ENCODE assay signal across 1 cellular context in the genomic region with DNA sequence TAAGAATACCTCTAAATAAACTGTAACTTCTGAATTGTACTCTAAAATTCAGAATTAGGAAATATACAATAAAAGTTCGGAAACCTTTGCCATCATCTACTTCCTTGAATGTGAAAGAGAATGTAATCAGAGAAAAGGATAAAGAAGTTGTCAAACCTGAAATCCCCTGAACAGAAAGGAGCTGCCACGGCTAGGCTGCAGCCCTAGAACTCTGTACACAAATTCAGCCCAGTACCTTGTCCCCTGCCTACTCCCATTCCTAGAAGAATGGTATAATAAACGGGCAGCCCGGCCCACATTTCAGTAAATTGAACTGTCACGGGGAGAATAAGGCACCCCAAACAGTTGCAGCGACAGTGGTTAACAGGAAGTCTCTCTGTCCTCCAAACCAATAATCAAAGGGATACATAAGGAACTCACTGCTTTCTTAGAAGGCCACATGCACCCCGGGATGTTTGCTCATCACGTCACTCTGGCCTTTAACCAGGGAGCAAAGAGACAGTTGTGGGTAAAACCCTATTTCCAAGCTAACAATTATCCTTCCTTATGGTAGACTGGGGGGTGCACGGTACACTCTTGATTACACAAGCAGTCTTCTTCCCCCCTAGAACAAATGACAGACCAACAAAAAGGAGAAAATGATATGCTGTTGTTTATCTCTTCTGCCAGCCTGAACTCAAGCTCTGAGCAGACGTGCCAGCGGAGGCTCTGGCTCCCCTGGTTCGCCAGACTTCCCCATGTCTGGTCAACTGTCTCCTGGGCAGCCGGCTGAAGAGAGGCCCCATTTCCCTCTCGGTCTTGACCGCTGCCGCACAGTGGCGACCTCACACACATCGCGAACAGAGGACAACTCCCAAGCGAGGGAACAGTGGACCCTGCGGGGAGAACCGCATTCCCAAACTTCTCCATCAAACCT.
TF ChIP-seq lines count a peak whose summit lies in the region.

No MANE protein-coding gene starts in this region.

TF ChIP-seq in K562, 482 proteins besides CTCF, POLR2A, EP300 and RAD21 (continued from another document):
- TF ChIP-seq ATF1 (CRISPR knock-in tag; IDR thresholded peaks at IDR 0.05) (no peak), ATF1 (tag; IDR thresholded peaks at IDR 0.05) (0 out of 2 replicates have a peak, but pooled peaks have one; percentile 29), CBFA2T3 (IDR thresholded peaks at IDR 0.05) (0 out of 2 replicates have a peak, but pooled peaks have one; percentile 5), EWSR1 (IDR thresholded peaks at IDR 0.05; ENCODE audit: borderline replicate concordance, low read depth, partially characterized antibody) (no peak), DPF2 (IDR thresholded peaks at IDR 0.05) (no peak), TSC22D4 (tag; IDR thresholded peaks at IDR 0.05) (no peak), TSHZ1 (CRISPR knock-in tag; IDR thresholded peaks at IDR 0.05) (no peak), TCFL5 (CRISPR knock-in tag; conservative IDR thresholded peaks at IDR 0.05) (no peak), STAG1 (CRISPR knock-in tag; IDR thresholded peaks at IDR 0.05; ENCODE audit: borderline replicate concordance) (no peak), ZNF121 (CRISPR knock-in tag; conservative IDR thresholded peaks at IDR 0.05) (no peak), ZBTB34 (CRISPR knock-in tag; IDR thresholded peaks at IDR 0.05) (no peak), ZNF551 (CRISPR knock-in tag; IDR thresholded peaks at IDR 0.05) (no peak), HOXB6 (CRISPR knock-in tag; IDR thresholded peaks at IDR 0.05; ENCODE audit: borderline replicate concordance) (no peak), SMARCA5 (IDR thresholded peaks at IDR 0.05) (0 out of 2 replicates have a peak, but pooled peaks have one; percentile 10), ELF4 (CRISPR knock-in tag; IDR thresholded peaks at IDR 0.05) (no peak), SFPQ (IDR thresholded peaks at IDR 0.05; ENCODE audit: low read depth, low read length) (no peak), SRSF3 (IDR thresholded peaks at IDR 0.05; ENCODE audit: insufficient read depth, low read length) (no peak), ZMIZ1 (IDR thresholded peaks at IDR 0.05; ENCODE audit: low read depth in 2 of 2, low read length in 2 of 2) (no peak), ZNF324 (CRISPR knock-in tag; IDR thresholded peaks at IDR 0.05) (no peak)
- TF ChIP-seq, protein P1, sequence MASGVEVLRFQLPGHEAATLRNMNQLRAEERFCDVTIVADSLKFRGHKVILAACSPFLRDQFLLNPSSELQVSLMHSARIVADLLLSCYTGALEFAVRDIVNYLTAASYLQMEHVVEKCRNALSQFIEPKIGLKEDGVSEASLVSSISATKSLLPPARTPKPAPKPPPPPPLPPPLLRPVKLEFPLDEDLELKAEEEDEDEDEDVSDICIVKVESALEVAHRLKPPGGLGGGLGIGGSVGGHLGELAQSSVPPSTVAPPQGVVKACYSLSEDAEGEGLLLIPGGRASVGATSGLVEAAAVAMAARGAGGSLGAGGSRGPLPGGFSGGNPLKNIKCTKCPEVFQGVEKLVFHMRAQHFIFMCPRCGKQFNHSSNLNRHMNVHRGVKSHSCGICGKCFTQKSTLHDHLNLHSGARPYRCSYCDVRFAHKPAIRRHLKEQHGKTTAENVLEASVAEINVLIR (CRISPR knock-in tag; IDR thresholded peaks at IDR 0.05), result no peak
- TF ChIP-seq, protein P2, sequence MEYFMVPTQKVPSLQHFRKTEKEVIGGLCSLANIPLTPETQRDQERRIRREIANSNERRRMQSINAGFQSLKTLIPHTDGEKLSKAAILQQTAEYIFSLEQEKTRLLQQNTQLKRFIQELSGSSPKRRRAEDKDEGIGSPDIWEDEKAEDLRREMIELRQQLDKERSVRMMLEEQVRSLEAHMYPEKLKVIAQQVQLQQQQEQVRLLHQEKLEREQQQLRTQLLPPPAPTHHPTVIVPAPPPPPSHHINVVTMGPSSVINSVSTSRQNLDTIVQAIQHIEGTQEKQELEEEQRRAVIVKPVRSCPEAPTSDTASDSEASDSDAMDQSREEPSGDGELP (CRISPR knock-in tag; IDR thresholded peaks at IDR 0.05; ENCODE audit: borderline replicate concordance), result 0 out of 2 replicates have a peak, but pooled peaks have one; percentile 13
- TF ChIP-seq, protein P3, sequence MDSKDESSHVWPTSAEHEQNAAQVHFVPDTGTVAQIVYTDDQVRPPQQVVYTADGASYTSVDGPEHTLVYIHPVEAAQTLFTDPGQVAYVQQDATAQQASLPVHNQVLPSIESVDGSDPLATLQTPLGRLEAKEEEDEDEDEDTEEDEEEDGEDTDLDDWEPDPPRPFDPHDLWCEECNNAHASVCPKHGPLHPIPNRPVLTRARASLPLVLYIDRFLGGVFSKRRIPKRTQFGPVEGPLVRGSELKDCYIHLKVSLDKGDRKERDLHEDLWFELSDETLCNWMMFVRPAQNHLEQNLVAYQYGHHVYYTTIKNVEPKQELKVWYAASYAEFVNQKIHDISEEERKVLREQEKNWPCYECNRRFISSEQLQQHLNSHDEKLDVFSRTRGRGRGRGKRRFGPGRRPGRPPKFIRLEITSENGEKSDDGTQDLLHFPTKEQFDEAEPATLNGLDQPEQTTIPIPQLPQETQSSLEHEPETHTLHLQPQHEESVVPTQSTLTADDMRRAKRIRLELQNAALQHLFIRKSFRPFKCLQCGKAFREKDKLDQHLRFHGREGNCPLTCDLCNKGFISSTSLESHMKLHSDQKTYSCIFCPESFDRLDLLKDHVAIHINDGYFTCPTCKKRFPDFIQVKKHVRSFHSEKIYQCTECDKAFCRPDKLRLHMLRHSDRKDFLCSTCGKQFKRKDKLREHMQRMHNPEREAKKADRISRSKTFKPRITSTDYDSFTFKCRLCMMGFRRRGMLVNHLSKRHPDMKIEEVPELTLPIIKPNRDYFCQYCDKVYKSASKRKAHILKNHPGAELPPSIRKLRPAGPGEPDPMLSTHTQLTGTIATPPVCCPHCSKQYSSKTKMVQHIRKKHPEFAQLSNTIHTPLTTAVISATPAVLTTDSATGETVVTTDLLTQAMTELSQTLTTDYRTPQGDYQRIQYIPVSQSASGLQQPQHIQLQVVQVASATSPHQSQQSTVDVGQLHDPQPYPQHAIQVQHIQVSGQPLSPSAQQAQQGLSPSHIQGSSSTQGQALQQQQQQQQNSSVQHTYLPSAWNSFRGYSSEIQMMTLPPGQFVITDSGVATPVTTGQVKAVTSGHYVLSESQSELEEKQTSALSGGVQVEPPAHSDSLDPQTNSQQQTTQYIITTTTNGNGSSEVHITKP (IDR thresholded peaks at IDR 0.05; ENCODE audit: partially characterized antibody), result peak; percentile 77
TF ChIP-seq in K562: peak in this region for 28.
